1 cellular context compared by ENCODE assay signal in genomic region chr16:74169687-74170522, GRCh38.
TF ChIP-seq lines count a peak whose summit lies in the region.

No MANE protein-coding gene starts in this region.

TF ChIP-seq in GM12878, 131 proteins besides CTCF, POLR2A, EP300 and RAD21 (continued from another document):
- TF ChIP-seq PBX3 (IDR thresholded peaks at IDR 0.05; ENCODE audit: insufficient replicate concordance, low read depth, low read length) (no peak), RBBP5 (conservative IDR thresholded peaks at IDR 0.05) (no peak), MEF2A (IDR thresholded peaks at IDR 0.05; ENCODE audit: insufficient read depth, low read depth, low read length) (peak; percentile 64; the same call in 1 of the 2 replicates), NFIC (IDR thresholded peaks at IDR 0.05; ENCODE audit: low read depth, low read length) (0 out of 2 replicates have a peak, but pooled peaks have one; percentile 24), ZBTB4 (CRISPR knock-in tag; IDR thresholded peaks at IDR 0.05) (no peak), SUZ12 (IDR thresholded peaks at IDR 0.05; ENCODE audit: unreplicated experiment) (no peak), E2F4 (IDR thresholded peaks at IDR 0.05; ENCODE audit: low read depth, low read length) (no peak), ATF2 (IDR thresholded peaks at IDR 0.05; ENCODE audit: low read length) (0 out of 2 replicates have a peak, but pooled peaks have one; percentile 27), ZBTB40 (IDR thresholded peaks at IDR 0.05; ENCODE audit: borderline replicate concordance) (no peak), CHD4 (IDR thresholded peaks at IDR 0.05) (no peak), MXI1 (IDR thresholded peaks at IDR 0.05; ENCODE audit: low read depth, low read length) (no peak), RUNX3 (IDR thresholded peaks at IDR 0.05; ENCODE audit: low read length) (peak; percentile 34), BCLAF1 (IDR thresholded peaks at IDR 0.05) (no peak), JUNB (IDR thresholded peaks at IDR 0.05) (peak; percentile 38), CHD2 (IDR thresholded peaks at IDR 0.05; ENCODE audit: borderline replicate concordance, low read depth, low read length) (no peak), MEF2B (IDR thresholded peaks at IDR 0.05; ENCODE audit: partially characterized antibody, poor library complexity, severe bottlenecking) (no peak)
